1 cellular context compared by ENCODE assay signal in the genomic region with DNA sequence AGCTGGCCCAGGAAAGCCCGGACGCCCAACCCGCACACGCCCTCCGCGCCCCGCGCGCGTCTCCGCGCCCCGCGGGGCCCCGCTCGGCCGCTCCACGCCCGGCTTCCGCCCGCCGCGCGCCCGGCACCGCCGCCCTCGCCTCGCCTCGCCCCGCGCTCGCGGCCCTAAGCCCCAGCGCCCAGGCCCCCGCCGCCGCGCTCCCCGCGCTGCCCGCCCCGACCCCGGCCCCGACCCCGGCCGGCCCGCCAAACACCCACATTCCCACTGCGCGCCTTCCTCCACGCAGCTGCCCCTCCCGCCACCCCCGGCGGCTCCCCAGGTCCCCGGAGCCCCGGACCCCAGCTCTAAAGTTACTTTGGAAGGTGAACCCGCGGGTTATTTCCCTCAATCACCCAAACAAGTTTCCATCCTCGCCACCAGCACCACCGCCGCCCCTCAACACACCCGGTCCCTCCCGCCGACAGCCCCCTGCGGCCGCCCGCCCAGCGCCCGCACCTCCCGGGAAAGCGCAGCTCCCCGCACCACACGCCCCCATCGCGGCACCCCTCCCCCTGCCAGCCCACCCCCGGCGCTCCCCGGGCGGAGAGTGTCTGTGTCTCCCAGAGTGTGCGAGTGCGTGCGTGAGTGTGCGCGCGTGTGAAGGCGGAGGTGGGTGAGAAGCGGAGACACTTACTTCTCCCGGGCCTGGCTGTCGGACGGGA.
TF ChIP-seq lines count a peak whose summit lies in the region.

No MANE protein-coding gene starts in this region.

TF ChIP-seq in H1, 55 proteins besides CTCF, POLR2A, EP300 and RAD21:
- TF ChIP-seq SIN3A (conservative IDR thresholded peaks at IDR 0.05 in 1 of 2, IDR thresholded peaks at IDR 0.05 in 1 of 2; ENCODE audit: low read depth in 1 of 2, low read length in 2 of 2) (no peak), SP4 (IDR thresholded peaks at IDR 0.05; ENCODE audit: low read length) (no peak), BRCA1 (IDR thresholded peaks at IDR 0.05; ENCODE audit: low read depth, low read length) (no peak), HDAC6 (IDR thresholded peaks at IDR 0.05; ENCODE audit: low read depth, low read length) (no peak), TBP (IDR thresholded peaks at IDR 0.05; ENCODE audit: low read depth, low read length) (no peak), SIRT6 (IDR thresholded peaks at IDR 0.05; ENCODE audit: low read length) (no peak), CHD2 (IDR thresholded peaks at IDR 0.05; ENCODE audit: low read length) (no peak), CBX8 (IDR thresholded peaks at IDR 0.05; ENCODE audit: borderline replicate concordance, low read depth, low read length) (no peak), PHF8 (conservative IDR thresholded peaks at IDR 0.05; ENCODE audit: low read depth, low read length) (peak; percentile 34; the same call in 1 of the 2 replicates), TAF1 (IDR thresholded peaks at IDR 0.05; ENCODE audit: low read depth, low read length) (no peak), SAP30 (IDR thresholded peaks at IDR 0.05; ENCODE audit: insufficient read depth, insufficient replicate concordance, low read length) (peak; percentile 92), JUN (IDR thresholded peaks at IDR 0.05; ENCODE audit: low read depth, low read length) (no peak), ZNF274 (IDR thresholded peaks at IDR 0.05; ENCODE audit: borderline replicate concordance, extremely low read depth, low read length) (no peak), KDM4A (IDR thresholded peaks at IDR 0.05; ENCODE audit: low read depth, low read length, severe bottlenecking) (peak; percentile 29), BACH1 (IDR thresholded peaks at IDR 0.05; ENCODE audit: low read length) (no peak), GABPA (IDR thresholded peaks at IDR 0.05; ENCODE audit: borderline replicate concordance, insufficient read depth, low read length) (no peak), CHD1 (IDR thresholded peaks at IDR 0.05; ENCODE audit: low read depth, low read length) (no peak), SP1 (IDR thresholded peaks at IDR 0.05; ENCODE audit: low read depth, low read length) (no peak), POLR2AphosphoS5 (IDR thresholded peaks at IDR 0.05; ENCODE audit: low read depth, low read length) (no peak)
